Comparison of ENCODE assay signal across 8 cellular contexts in genomic region chr3:61181874-61182273, GRCh38.
DNase-seq lines count a peak whose midpoint lies in the region; ATAC-seq and TF ChIP-seq lines count a peak whose summit lies in the region.

No MANE protein-coding gene starts in this region.

- no peaks in the 10 kb centered on the region for H3K9me3 Mint-ChIP-seq in activated CD8-positive, alpha-beta memory T cell treated with anti-CD3 and anti-CD28 coated beads, Interleukin-2, amount 10 ng/mL, durations not matched to agents 7 days and 5 days (ENCODE audit: low read depth)
- H3K9me3 Mint-ChIP-seq in activated T-helper 2 cell treated with anti-CD3 and anti-CD28 coated beads, Interferon-gamma antibody, Interleukin-2, Interleukin-4, amounts not matched to agents 10 μg/mL and 5 μg/mL and 100 μg/mL, durations not matched to agents 14 hours and 24 hours and 36 hours: no peaks in the 10 kb centered on the region

- peaks cover 11% of the 10 kb centered on the region for H3K4me1 ChIP-seq in SJCRH30
- H3K4me1 ChIP-seq in mucosa of descending colon (ENCODE audit: low read depth): peaks cover 4% of the 10 kb centered on the region

- H3K36me3 ChIP-seq in SJCRH30: no peaks in the 10 kb centered on the region
- H3K36me3 ChIP-seq in mucosa of descending colon (ENCODE audit: low read depth): no peaks in the 10 kb centered on the region

- H3K27ac Mint-ChIP-seq in activated CD8-positive, alpha-beta memory T cell treated with anti-CD3 and anti-CD28 coated beads, Interleukin-2, amount 10 ng/mL, durations not matched to agents 7 days and 5 days: no peak overlapping the region
- no peak overlapping the region for H3K27ac Mint-ChIP-seq in activated T-helper 2 cell treated with anti-CD3 and anti-CD28 coated beads, Interferon-gamma antibody, Interleukin-2, Interleukin-4, amounts not matched to agents 10 μg/mL and 5 μg/mL and 100 μg/mL, durations not matched to agents 14 hours and 24 hours and 36 hours

- H3K27me3 Mint-ChIP-seq in activated CD8-positive, alpha-beta memory T cell treated with anti-CD3 and anti-CD28 coated beads, Interleukin-2, amount 10 ng/mL, durations not matched to agents 7 days and 5 days: no peaks in the 10 kb centered on the region
- no peaks in the 10 kb centered on the region for H3K27me3 Mint-ChIP-seq in activated T-helper 2 cell treated with anti-CD3 and anti-CD28 coated beads, Interferon-gamma antibody, Interleukin-2, Interleukin-4, amounts not matched to agents 10 μg/mL and 5 μg/mL and 100 μg/mL, durations not matched to agents 14 hours and 24 hours and 36 hours (ENCODE audit: low read depth)

- ATAC-seq in GM19043 (IDR thresholded peaks at IDR 0.05; ENCODE audit: low read depth, unreplicated experiment) (peak; percentile 97), HG03066 (IDR thresholded peaks at IDR 0.05; ENCODE audit: low read depth, unreplicated experiment) (peak; percentile 97), mucosa of descending colon (peak; percentile 89)
- no peak for ATAC-seq in activated CD8-positive, alpha-beta memory T cell treated with anti-CD3 and anti-CD28 coated beads, Interleukin-2, amount 10 ng/mL, durations not matched to agents 7 days and 5 days

- CTCF ChIA-PET in activated CD8-positive, alpha-beta memory T cell treated with anti-CD3 and anti-CD28 coated beads, Interleukin-2, amount 10 ng/mL, durations not matched to agents 7 days and 5 days (lab: Charles Lee): no interaction called here

- no peak overlapping the region for H3K4me3 Mint-ChIP-seq in activated CD8-positive, alpha-beta memory T cell treated with anti-CD3 and anti-CD28 coated beads, Interleukin-2, amount 10 ng/mL, durations not matched to agents 7 days and 5 days
- H3K4me3 Mint-ChIP-seq in activated T-helper 2 cell treated with anti-CD3 and anti-CD28 coated beads, Interferon-gamma antibody, Interleukin-2, Interleukin-4, amounts not matched to agents 10 μg/mL and 5 μg/mL and 100 μg/mL, durations not matched to agents 14 hours and 24 hours and 36 hours (ENCODE audit: low read depth): no peak overlapping the region

- no peaks in the 10 kb centered on the region for H3K27me3 ChIP-seq in SJCRH30

- no peak for TF ChIP-seq CTCF in mucosa of descending colon (IDR thresholded peaks at IDR 0.05)

- no peak overlapping the region for H3K27ac ChIP-seq in SJCRH30

- no peaks in the 10 kb centered on the region for H3K36me3 Mint-ChIP-seq in activated CD8-positive, alpha-beta memory T cell treated with anti-CD3 and anti-CD28 coated beads, Interleukin-2, amount 10 ng/mL, durations not matched to agents 7 days and 5 days
- H3K36me3 Mint-ChIP-seq in activated T-helper 2 cell treated with anti-CD3 and anti-CD28 coated beads, Interferon-gamma antibody, Interleukin-2, Interleukin-4, amounts not matched to agents 10 μg/mL and 5 μg/mL and 100 μg/mL, durations not matched to agents 14 hours and 24 hours and 36 hours (ENCODE audit: low read depth): no peaks in the 10 kb centered on the region

- H3K4me3 ChIP-seq in SJCRH30 (no peak overlapping the region), mucosa of descending colon (no peak overlapping the region)

- DNase-seq in ACHN (peak; percentile 90), SJCRH30 (peak; percentile 13 to 53), mucosa of descending colon (no peak)
- DNase-seq in activated CD8-positive, alpha-beta memory T cell treated with anti-CD3 and anti-CD28 coated beads, Interleukin-2, amount 10 ng/mL, durations not matched to agents 7 days and 5 days: no peak
- no peak for DNase-seq in activated T-helper 2 cell treated with anti-CD3 and anti-CD28 coated beads, Interferon-gamma antibody, Interleukin-2, Interleukin-4, amounts not matched to agents 10 μg/mL and 5 μg/mL and 100 μg/mL, durations not matched to agents 14 hours and 24 hours and 36 hours (ENCODE audit: low spot score)
- DNase-seq in stimulated activated naive CD4-positive, alpha-beta T cell treated with Interleukin-2 at 50 U/mL for 16 hours (lab: John Stamatoyannopoulos, UW): no peak

- intact Hi-C loops in mucosa of descending colon (cut with DNase I, micrococcal nuclease): no loop called here
- intact Hi-C loops in activated T-helper 2 cell treated with anti-CD3 and anti-CD28 coated beads, Interferon-gamma antibody, Interleukin-2, Interleukin-4, amounts not matched to agents 10 μg/mL and 5 μg/mL and 100 μg/mL, durations not matched to agents 14 hours and 24 hours and 36 hours (cut with micrococcal nuclease): no loop called here

- in situ Hi-C loops in ACHN (cut with HindIII; ENCODE audit: low pct_ligation_motif_present, low pct_unique_long_range_greater_than_20kb, low sequenced_read_pairs): no loop called here

- H3K9me3 ChIP-seq in SJCRH30 (replicated peaks): no peaks in the 10 kb centered on the region
- no peaks in the 10 kb centered on the region for H3K9me3 ChIP-seq in mucosa of descending colon

- peaks cover 5% of the 10 kb centered on the region for H3K4me1 Mint-ChIP-seq in activated CD8-positive, alpha-beta memory T cell treated with anti-CD3 and anti-CD28 coated beads, Interleukin-2, amount 10 ng/mL, durations not matched to agents 7 days and 5 days
- H3K4me1 Mint-ChIP-seq in activated T-helper 2 cell treated with anti-CD3 and anti-CD28 coated beads, Interferon-gamma antibody, Interleukin-2, Interleukin-4, amounts not matched to agents 10 μg/mL and 5 μg/mL and 100 μg/mL, durations not matched to agents 14 hours and 24 hours and 36 hours (ENCODE audit: low read depth): peaks cover 11% of the 10 kb centered on the region

Comparison
In these comparisons a context has a peak if more than half of its experiments do, and no peak if none do; other contexts are left out.
1. DNase-seq: peak in ACHN (single experiment) and SJCRH30 (2 of 2); none in mucosa of descending colon (0 of 3), activated CD8-positive, alpha-beta memory T cell treated with anti-CD3 and anti-CD28 coated beads, Interleukin-2, amount 10 ng/mL, durations not matched to agents 7 days and 5 days (single experiment), activated T-helper 2 cell treated with anti-CD3 and anti-CD28 coated beads, Interferon-gamma antibody, Interleukin-2, Interleukin-4, amounts not matched to agents 10 μg/mL and 5 μg/mL and 100 μg/mL, durations not matched to agents 14 hours and 24 hours and 36 hours (single experiment) and stimulated activated naive CD4-positive, alpha-beta T cell treated with Interleukin-2 at 50 U/mL for 16 hours (single experiment).